ENCODE assay signal across 8 cellular contexts in the genomic region with DNA sequence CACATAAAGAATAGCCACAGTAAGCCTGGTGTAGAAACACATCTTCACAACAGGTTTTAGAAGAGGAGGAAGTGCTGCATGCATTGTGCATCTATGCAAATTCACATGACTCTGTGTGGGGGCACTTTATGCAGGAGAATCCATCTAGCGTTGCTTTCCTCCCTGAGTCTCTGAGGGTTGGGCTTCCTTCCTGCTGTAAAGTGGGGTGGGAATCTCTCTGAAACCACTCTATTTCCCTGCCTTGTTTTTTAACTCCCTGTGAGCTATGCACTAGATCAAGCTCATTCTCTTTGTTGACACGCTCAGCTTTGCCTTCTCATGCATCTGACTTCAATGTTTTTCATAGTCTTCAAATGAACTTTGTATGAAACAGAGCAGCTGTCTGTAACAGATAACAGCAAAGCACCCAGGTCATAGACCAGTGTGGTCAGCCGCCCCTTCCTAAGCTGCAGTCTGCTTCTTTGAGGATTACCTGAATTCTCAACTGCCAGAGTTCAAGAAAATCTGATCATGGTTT.
A peak's percentile ranks its signal among the peaks of the same experiment; 100 is the strongest.
DNase-seq lines count a peak whose midpoint lies in the region; ATAC-seq and TF ChIP-seq lines count a peak whose summit lies in the region.

No MANE protein-coding gene starts in this region.

- peak overlapping the region; percentile 89 for H3K27ac Mint-ChIP-seq in activated naive CD8-positive, alpha-beta T cell treated with anti-CD3 and anti-CD28 coated beads, Interleukin-2, amount 10 ng/mL, durations not matched to agents 7 days and 5 days

- DNase-seq in GM10248 (ENCODE audit: extremely low spot score) (peak; percentile 23), GM20000 (ENCODE audit: low spot score) (peak; percentile 16), posterior cingulate gyrus (no peak), NCI-H187 treated with DMSO at 0.1 percent for 48 hours (lab: John Stamatoyannopoulos, UW) (no peak), Right ventricle myocardium superior (no peak), head of caudate nucleus (no peak)
- DNase-seq in activated naive CD8-positive, alpha-beta T cell treated with anti-CD3 and anti-CD28 coated beads, Interleukin-2, amount 10 ng/mL, durations not matched to agents 7 days and 5 days: no peak

- H3K36me3 Mint-ChIP-seq in activated naive CD8-positive, alpha-beta T cell treated with anti-CD3 and anti-CD28 coated beads, Interleukin-2, amount 10 ng/mL, durations not matched to agents 7 days and 5 days: peaks cover 6% of the 10 kb centered on the region

- CTCF ChIA-PET in GM10248 (lab: Yijun Ruan, JAX): interaction anchor here (1.0 to 1.2 kb wide), 3 partner anchors 10 to 19 kb away, joined by 3 to 6 read pairs (median 6); no protein-coding TSS in a partner anchor

- ATAC-seq in HG03457 (IDR thresholded peaks at IDR 0.05; ENCODE audit: unreplicated experiment) (peak; percentile 87), Right ventricle myocardium superior (ENCODE audit: poor library complexity) (no peak)
- ATAC-seq in activated naive CD8-positive, alpha-beta T cell treated with anti-CD3 and anti-CD28 coated beads, Interleukin-2, amount 10 ng/mL, durations not matched to agents 7 days and 5 days (ENCODE audit: low read depth): peak; percentile 63

- POLR2A ChIA-PET in GM10248 (lab: Yijun Ruan, JAX): no interaction called here
- POLR2A ChIA-PET in activated naive CD8-positive, alpha-beta T cell treated with anti-CD3 and anti-CD28 coated beads, Interleukin-2, amount 10 ng/mL, durations not matched to agents 7 days and 5 days (lab: Charles Lee): interaction anchor here (0.6 to 1.2 kb wide), 4 partner anchors 9 to 117 kb away, joined by 3 to 4 read pairs (median 3); no protein-coding TSS in a partner anchor

- intact Hi-C loops in posterior cingulate gyrus (cut with DNase I): no loop called here
- intact Hi-C loops in Right ventricle myocardium superior (cut with DNase I): no loop called here
- intact Hi-C loops in head of caudate nucleus (cut with DNase I): no loop called here

- H3K9me3 Mint-ChIP-seq in activated naive CD8-positive, alpha-beta T cell treated with anti-CD3 and anti-CD28 coated beads, Interleukin-2, amount 10 ng/mL, durations not matched to agents 7 days and 5 days: peaks cover 1% of the 10 kb centered on the region

- no peaks in the 10 kb centered on the region for H3K27me3 Mint-ChIP-seq in activated naive CD8-positive, alpha-beta T cell treated with anti-CD3 and anti-CD28 coated beads, Interleukin-2, amount 10 ng/mL, durations not matched to agents 7 days and 5 days

- no peak for TF ChIP-seq CTCF in GM10248 (IDR thresholded peaks at IDR 0.05; ENCODE audit: control extremely low read depth, extremely low read depth, low read depth, missing control alignments)
- no peak for TF ChIP-seq CTCF in GM20000 (IDR thresholded peaks at IDR 0.05; ENCODE audit: extremely low read depth, missing control alignments)

- peaks cover 49% of the 10 kb centered on the region for H3K4me1 Mint-ChIP-seq in activated naive CD8-positive, alpha-beta T cell treated with anti-CD3 and anti-CD28 coated beads, Interleukin-2, amount 10 ng/mL, durations not matched to agents 7 days and 5 days

- H3K4me3 Mint-ChIP-seq in activated naive CD8-positive, alpha-beta T cell treated with anti-CD3 and anti-CD28 coated beads, Interleukin-2, amount 10 ng/mL, durations not matched to agents 7 days and 5 days: peak overlapping the region; percentile 80

Comparison
In these comparisons a context has a peak if more than half of its experiments do, and no peak if none do; other contexts are left out.
1. DNase-seq: peak in GM10248 (single experiment) and GM20000 (single experiment); none in activated naive CD8-positive, alpha-beta T cell treated with anti-CD3 and anti-CD28 coated beads, Interleukin-2, amount 10 ng/mL, durations not matched to agents 7 days and 5 days (single experiment), posterior cingulate gyrus (0 of 10), NCI-H187 treated with DMSO at 0.1 percent for 48 hours (single experiment), Right ventricle myocardium superior (single experiment) and head of caudate nucleus (0 of 42).